Comparison of ENCODE assay signal across 23 cellular contexts in the genomic region with DNA sequence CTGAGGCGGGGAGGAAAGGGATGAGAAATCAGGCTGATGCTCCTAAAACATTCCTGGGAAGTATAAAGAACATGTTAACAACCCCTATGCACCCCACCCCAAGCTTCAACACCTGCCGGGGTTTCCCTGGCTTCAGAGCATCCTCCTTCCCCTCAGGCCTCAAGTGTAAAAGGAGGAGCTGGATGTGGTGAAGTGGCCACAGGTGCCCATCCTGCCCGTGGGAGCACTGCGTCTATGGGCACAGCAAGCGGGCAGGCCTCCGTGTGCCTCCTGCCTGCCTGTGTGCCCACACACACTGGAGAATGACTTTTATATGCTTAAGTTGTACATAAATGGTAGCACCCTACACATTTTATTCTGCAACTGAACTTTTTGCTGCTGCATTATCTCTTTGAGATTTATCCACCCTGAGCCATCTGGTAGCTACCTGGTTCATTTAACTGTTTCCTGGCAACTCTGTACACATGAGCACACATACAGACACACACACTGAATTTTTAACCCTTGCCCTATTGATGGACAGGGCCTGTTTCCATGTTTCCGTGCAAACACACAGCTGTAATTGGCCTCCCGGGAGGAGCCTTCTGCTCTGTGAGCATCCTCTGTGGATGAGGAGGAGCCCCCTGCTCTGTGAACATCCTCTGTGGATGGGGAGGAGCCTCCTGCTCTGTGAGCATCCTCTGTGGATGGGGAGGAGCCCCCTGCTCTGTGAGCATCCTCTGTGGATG. TPM values are rescaled to one million over a fixed set of nuclear protein-coding genes. Genes with fewer than 3 reads are reported as not detected.
DNase-seq lines count a peak whose midpoint lies in the region; ATAC-seq and TF ChIP-seq lines count a peak whose summit lies in the region.
"Had no signal": no experiment of that assay in that cellular context is flagged by ENCODE, and none has a peak within 500 bp of the region (broad histone marks: within the 10 kb centered on the region; RNA-seq: fewer than 3 reads in every experiment).

No MANE protein-coding gene starts in this region.

- no peaks in the 10 kb centered on the region for H3K27me3 Mint-ChIP-seq in activated CD8-positive, alpha-beta T cell treated with anti-CD3 and anti-CD28 coated beads, Interleukin-2, amount 10 ng/mL, durations not matched to agents 7 days and 5 days (ENCODE audit: low read depth)
- H3K27me3 Mint-ChIP-seq in neural progenitor cell (ENCODE audit: insufficient read depth, low read depth) (peaks cover 3% of the 10 kb centered on the region), MCF 10A (ENCODE audit: insufficient read depth, unreplicated experiment) (no peaks in the 10 kb centered on the region)

- H3K4me3 Mint-ChIP-seq in activated CD8-positive, alpha-beta T cell treated with anti-CD3 and anti-CD28 coated beads, Interleukin-2, amount 10 ng/mL, durations not matched to agents 7 days and 5 days, result no peak overlapping the region
- H3K4me3 Mint-ChIP-seq in neural progenitor cell, result no peak overlapping the region
- H3K4me3 Mint-ChIP-seq in MCF 10A (ENCODE audit: unreplicated experiment), result no peak overlapping the region
- H3K4me3 Mint-ChIP-seq: activated T-cell treated with anti-CD3 and anti-CD28 coated beads, Interleukin-2, amount 50 U/mL, for 72 hours; CD4-positive, alpha-beta memory T cell; stimulated activated memory B cell treated with anti-CD40 and anti-IgM and Interleukin-4, amounts not matched to agents 10 μg/mL and 1 μg/mL and 100 μg/mL, for 72 hours had no signal

- peak; percentile 36 for ATAC-seq in activated CD8-positive, alpha-beta T cell treated with anti-CD3 and anti-CD28 coated beads, Interleukin-2, amount 10 ng/mL, durations not matched to agents 7 days and 5 days
- no peak for ATAC-seq in HG03139 (IDR thresholded peaks at IDR 0.05; ENCODE audit: unreplicated experiment)
- ATAC-seq: activated naive CD4-positive, alpha-beta T cell treated with anti-CD3 and anti-CD28 coated beads, Interleukin-2, amount 50 U/mL, for 72 hours; activated T-cell treated with anti-CD3 and anti-CD28 coated beads, Interleukin-2, amount 50 U/mL, for 72 hours; gastrocnemius medialis had no signal

- no peak overlapping the region for H2AFZ ChIP-seq in neural progenitor cell (replicated peaks)
- H2AFZ ChIP-seq: parathyroid adenoma had no signal

- no TSS peak for BruUV-seq in MCF 10A (replicated peaks; lab: Mats Ljungman, UMichigan)

- H3K36me3 ChIP-seq in neural progenitor cell, result no peaks in the 10 kb centered on the region
- H3K36me3 ChIP-seq: ascending aorta, gastrocnemius medialis, SJSA1 had no signal

- H3K79me2 ChIP-seq in neural progenitor cell (ENCODE audit: low read depth), result peaks cover 2% of the 10 kb centered on the region
- H3K79me2 ChIP-seq: parathyroid adenoma had no signal

- H3K36me3 Mint-ChIP-seq in activated CD8-positive, alpha-beta T cell treated with anti-CD3 and anti-CD28 coated beads, Interleukin-2, amount 10 ng/mL, durations not matched to agents 7 days and 5 days (ENCODE audit: low read depth), result no peaks in the 10 kb centered on the region
- H3K36me3 Mint-ChIP-seq in neural progenitor cell (peaks cover 5% of the 10 kb centered on the region), MCF 10A (ENCODE audit: insufficient read depth, unreplicated experiment) (no peaks in the 10 kb centered on the region)

- no peaks in the 10 kb centered on the region for H3K4me1 ChIP-seq in neural progenitor cell
- H3K4me1 ChIP-seq: ascending aorta, gastrocnemius medialis, parathyroid adenoma, SJSA1 had no signal

- H3K9me3 Mint-ChIP-seq in activated CD8-positive, alpha-beta T cell treated with anti-CD3 and anti-CD28 coated beads, Interleukin-2, amount 10 ng/mL, durations not matched to agents 7 days and 5 days (ENCODE audit: insufficient read depth), result no peaks in the 10 kb centered on the region
- H3K9me3 Mint-ChIP-seq in neural progenitor cell (peaks cover 10% of the 10 kb centered on the region), MCF 10A (ENCODE audit: unreplicated experiment) (no peaks in the 10 kb centered on the region)
- H3K9me3 Mint-ChIP-seq: activated T-cell treated with anti-CD3 and anti-CD28 coated beads, Interleukin-2, amount 50 U/mL, for 72 hours had no signal

- TF ChIP-seq CTCF in neural progenitor cell (IDR thresholded peaks at IDR 0.05) (no peak), MCF 10A (IDR thresholded peaks at IDR 0.05; ENCODE audit: unreplicated experiment) (no peak)

- H3K4me3 ChIP-seq in neural progenitor cell, result no peak overlapping the region
- H3K4me3 ChIP-seq: ascending aorta, gastrocnemius medialis, SJSA1 had no signal

- H3K27ac ChIP-seq in neural progenitor cell, result no peak overlapping the region
- H3K27ac ChIP-seq: ascending aorta, gastrocnemius medialis, parathyroid adenoma, SJSA1, VCaP had no signal

- H4K20me1 ChIP-seq in neural progenitor cell (ENCODE audit: low read depth), result no peaks in the 10 kb centered on the region

- no peaks in the 10 kb centered on the region for H3F3A ChIP-seq in neural progenitor cell (ENCODE audit: low read depth)

- peak; percentile 57 for DNase-seq in COLO668 (lab: John Stamatoyannopoulos, UW; ENCODE audit: unreplicated experiment)
- DNase-seq in M059J (ENCODE audit: low read depth), result peak; percentile 36
- no peak for DNase-seq in activated CD8-positive, alpha-beta T cell treated with anti-CD3 and anti-CD28 coated beads, Interleukin-2, amount 10 ng/mL, durations not matched to agents 7 days and 5 days
- DNase-seq in neural progenitor cell (ENCODE audit: low spot score), result no peak
- no peak for DNase-seq in MCF 10A (ENCODE audit: unreplicated experiment)
- DNase-seq in NOMO-1 treated with dmso at 0.1 percent for 144 hours (lab: John Stamatoyannopoulos, UW; ENCODE audit: unreplicated experiment), result no peak
- DNase-seq: activated CD4-positive, alpha-beta T cell treated with anti-CD3 and anti-CD28 coated beads, Interleukin-2, amount 50 U/mL, for 4 hours; activated T-cell treated with anti-CD3 and anti-CD28 coated beads, Interleukin-2, amount 50 U/mL, for 72 hours; DND-41; effector CD8-positive, alpha-beta T cell; gastrocnemius medialis; NCI-H2081 treated with DMSO at 0.1 percent for 48 hours; NCI-H526; T-helper 2 cell had no signal

- no peaks in the 10 kb centered on the region for H3K9me3 ChIP-seq in neural progenitor cell (ENCODE audit: low read depth)
- H3K9me3 ChIP-seq: ascending aorta, gastrocnemius medialis had no signal

- POLR2A ChIA-PET in activated CD8-positive, alpha-beta T cell treated with anti-CD3 and anti-CD28 coated beads, Interleukin-2, amount 10 ng/mL, durations not matched to agents 7 days and 5 days (lab: Charles Lee), result no interaction called here
- POLR2A ChIA-PET in MCF 10A (lab: Yijun Ruan, JAX), result no interaction called here

- H3K4me2 ChIP-seq in neural progenitor cell, result no peak overlapping the region

- H3K9ac ChIP-seq in neural progenitor cell, result no peak overlapping the region
- H3K9ac ChIP-seq: parathyroid adenoma had no signal

- H3K27ac Mint-ChIP-seq in activated CD8-positive, alpha-beta T cell treated with anti-CD3 and anti-CD28 coated beads, Interleukin-2, amount 10 ng/mL, durations not matched to agents 7 days and 5 days, result peak overlapping the region; percentile 39
- peak overlapping the region; percentile 46 for H3K27ac Mint-ChIP-seq in neural progenitor cell
- no peak overlapping the region for H3K27ac Mint-ChIP-seq in MCF 10A (ENCODE audit: low read depth, unreplicated experiment)
- H3K27ac Mint-ChIP-seq: activated naive CD4-positive, alpha-beta T cell treated with anti-CD3 and anti-CD28 coated beads, Interleukin-2, amount 50 U/mL, for 72 hours; activated T-cell treated with anti-CD3 and anti-CD28 coated beads, Interleukin-2, amount 50 U/mL, for 72 hours; stimulated activated memory B cell treated with anti-CD40 and anti-IgM and Interleukin-4, amounts not matched to agents 10 μg/mL and 1 μg/mL and 100 μg/mL, for 72 hours had no signal

- H3K4me1 Mint-ChIP-seq in activated CD8-positive, alpha-beta T cell treated with anti-CD3 and anti-CD28 coated beads, Interleukin-2, amount 10 ng/mL, durations not matched to agents 7 days and 5 days (ENCODE audit: low read depth), result peaks cover 13% of the 10 kb centered on the region
- H3K4me1 Mint-ChIP-seq in neural progenitor cell (peaks cover 13% of the 10 kb centered on the region), MCF 10A (ENCODE audit: insufficient read depth, unreplicated experiment) (no peaks in the 10 kb centered on the region)

- no peaks in the 10 kb centered on the region for H3K27me3 ChIP-seq in neural progenitor cell
- H3K27me3 ChIP-seq: ascending aorta had no signal

- intact Hi-C loops in MCF 10A (cut with micrococcal nuclease), result no loop called here

- CTCF ChIA-PET in activated CD8-positive, alpha-beta T cell treated with anti-CD3 and anti-CD28 coated beads, Interleukin-2, amount 10 ng/mL, durations not matched to agents 7 days and 5 days (lab: Charles Lee), result interaction anchor here (0.8 kb wide), 1 partner anchor 15 kb away, joined by 3 read pairs; no protein-coding TSS in a partner anchor
- CTCF ChIA-PET in MCF 10A (lab: Yijun Ruan, JAX), result no interaction called here

RNA-seq across cellular contexts. Expression of a gene that starts 13.4 kb away (rescaled TPM):
- not detected in 2 replicates for total RNA-seq in M059J (2014; rRNA removed; shearing (Covaris generic))
- under 1 TPM; 0.37 to 0.50 TPM for total RNA-seq in activated CD8-positive, alpha-beta T cell treated with anti-CD3 and anti-CD28 coated beads, Interleukin-2, amount 10 ng/mL, durations not matched to agents 7 days and 5 days
- total RNA-seq in neural progenitor cell (ENCODE audit: low replicate concordance) (0.96 TPM in 1 of 2 replicates, not detected in the other), MCF 10A (2022) (0.20 TPM in 1 of 2 replicates, not detected in the other)
- total RNA-seq: H7, SJSA1 had no signal

RNA-seq across cellular contexts. Expression of a gene that starts 15.4 kb away (rescaled TPM):
- total RNA-seq in M059J (2014; rRNA removed; shearing (Covaris generic)), result 17.4 and 21.6 TPM in 2 replicates
- total RNA-seq in activated CD8-positive, alpha-beta T cell treated with anti-CD3 and anti-CD28 coated beads, Interleukin-2, amount 10 ng/mL, durations not matched to agents 7 days and 5 days, result 10 to 100 TPM; 14.4 to 17.5 TPM
- total RNA-seq in neural progenitor cell (ENCODE audit: low replicate concordance), result 5.1 and 20.2 TPM in 2 replicates
- 10.5 and 11.3 TPM in 2 replicates for total RNA-seq in MCF 10A (2022)

RNA-seq across cellular contexts. Expression of a gene that starts 59.8 kb away (rescaled TPM):
- total RNA-seq in M059J (2014; rRNA removed; shearing (Covaris generic)), result 31.9 and 55.0 TPM in 2 replicates
- 10 to 100 TPM; 72.1 to 76.1 TPM for total RNA-seq in activated CD8-positive, alpha-beta T cell treated with anti-CD3 and anti-CD28 coated beads, Interleukin-2, amount 10 ng/mL, durations not matched to agents 7 days and 5 days
- total RNA-seq in neural progenitor cell (ENCODE audit: low replicate concordance) (26.7 and 90.5 TPM in 2 replicates), MCF 10A (2022) (45.5 and 47.5 TPM in 2 replicates)

Comparison
In these comparisons a context has a peak if more than half of its experiments do, and no peak if none do; other contexts are left out.
1. DNase-seq: peak in COLO668 (single experiment) and M059J (single experiment); none in activated CD8-positive, alpha-beta T cell treated with anti-CD3 and anti-CD28 coated beads, Interleukin-2, amount 10 ng/mL, durations not matched to agents 7 days and 5 days (single experiment), neural progenitor cell (single experiment), MCF 10A (single experiment) and NOMO-1 treated with dmso at 0.1 percent for 144 hours (single experiment).